In the genomic region with DNA sequence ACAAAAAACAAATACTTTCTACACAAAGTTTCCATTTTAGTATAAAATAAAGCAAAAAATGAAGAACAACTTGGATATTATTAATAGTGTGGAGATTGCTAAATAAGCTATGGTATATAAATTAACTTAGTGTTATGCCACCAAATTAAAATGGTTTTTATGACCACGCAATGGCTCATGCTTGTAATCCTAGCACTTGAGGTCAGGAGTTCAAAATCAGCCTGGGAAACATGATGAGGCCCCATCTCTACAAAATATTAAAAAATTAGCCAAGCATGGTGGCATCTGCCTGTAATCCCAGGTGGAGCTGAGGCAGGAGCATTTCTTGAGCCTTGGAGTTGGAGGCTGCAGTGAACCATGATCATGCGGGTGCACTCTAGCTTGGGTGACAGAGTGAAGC, we compare ENCODE assay signal across 16 cellular contexts.
A peak's percentile ranks its signal among the peaks of the same experiment; 100 is the strongest.
DNase-seq lines count a peak whose midpoint lies in the region; ATAC-seq, FAIRE-seq and TF ChIP-seq lines count a peak whose summit lies in the region.
"Had no signal": no experiment of that assay in that cellular context is flagged by ENCODE, and none has a peak within 500 bp of the region (broad histone marks: within the 10 kb centered on the region; RNA-seq: fewer than 3 reads in every experiment).

No MANE protein-coding gene starts in this region.

- in situ Hi-C loops in GM12878 (cut with MboI), result no loop called here

- H3K27ac ChIP-seq in HL-60 (replicated peaks), result peak overlapping the region; percentile 80
- H3K27ac ChIP-seq in GM12878 (ENCODE audit: control insufficient read depth, insufficient read depth), result no peak overlapping the region; the same call in 1 of the 2 replicates
- H3K27ac ChIP-seq in OCI-LY7 (ENCODE audit: low read depth, low read length, poor library complexity, severe bottlenecking), result no peak overlapping the region
- H3K27ac ChIP-seq: SJCRH30 had no signal

- RAD21 ChIA-PET in GM12878 (lab: Charles Lee; ENCODE audit: unreplicated experiment), result interaction anchor here (0.6 to 6.0 kb wide), 6 partner anchors 12 to 852 kb away, joined by 3 to 30 read pairs (median 22); no protein-coding TSS in a partner anchor

- H3K9me3 ChIP-seq in GM12878 (replicated peaks; ENCODE audit: control insufficient read depth, insufficient read depth, low read length) (no peaks in the 10 kb centered on the region; the same call in 1 of the 3 replicates), OCI-LY7 (ENCODE audit: low read length) (no peaks in the 10 kb centered on the region)
- H3K9me3 ChIP-seq: HAP-1, SJCRH30 had no signal

- no peak overlapping the region for H3K4me3 Mint-ChIP-seq in natural killer cell
- H3K4me3 Mint-ChIP-seq in natural killer cell treated with Interleukin-12 subunit alpha and Interleukin-12 subunit beta and Interleukin-15 and Interleukin-18, amount 100 ng/mL, for 72 hours, result no peak overlapping the region
- no peak overlapping the region for H3K4me3 Mint-ChIP-seq in activated T-cell treated with anti-CD3 and anti-CD28 coated beads, Interleukin-2, amount 50 U/mL, for 24 hours

- POLR2A ChIA-PET in GM12878 (lab: Charles Lee), result interaction anchor here (0.9 to 2.1 kb wide), 5 partner anchors 9 to 27 kb away, joined by 3 to 8 read pairs (median 4); no protein-coding TSS in a partner anchor
- POLR2A ChIA-PET in OCI-LY7 (lab: Charles Lee), result interaction anchor here (0.5 to 2.8 kb wide), 6 partner anchors 13 to 975 kb away, joined by 3 to 16 read pairs (median 4); no protein-coding TSS in a partner anchor

- H2AFZ ChIP-seq in GM12878 (ENCODE audit: control insufficient read depth, low read depth, low read length) (no peak overlapping the region), OCI-LY7 (ENCODE audit: low read length) (no peak overlapping the region)

- H3K36me3 Mint-ChIP-seq in natural killer cell, result no peaks in the 10 kb centered on the region
- no peaks in the 10 kb centered on the region for H3K36me3 Mint-ChIP-seq in natural killer cell treated with Interleukin-12 subunit alpha and Interleukin-12 subunit beta and Interleukin-15 and Interleukin-18, amount 100 ng/mL, for 72 hours
- H3K36me3 Mint-ChIP-seq in activated T-cell treated with anti-CD3 and anti-CD28 coated beads, Interleukin-2, amount 50 U/mL, for 24 hours (ENCODE audit: low read depth), result no peaks in the 10 kb centered on the region
- H3K36me3 Mint-ChIP-seq: CD4-positive, CD25-positive, alpha-beta regulatory T cell had no signal

- no peak for TF ChIP-seq CTCF in natural killer cell (IDR thresholded peaks at IDR 0.05)
- no peak for TF ChIP-seq CTCF in HL-60 (IDR thresholded peaks at IDR 0.05; ENCODE audit: insufficient read depth, low read length)
- no peak for TF ChIP-seq CTCF in GM12878 (IDR thresholded peaks at IDR 0.05 in 2 of 3, conservative IDR thresholded peaks at IDR 0.05 in 1 of 3; ENCODE audit: control insufficient read depth in 2 of 3, extremely low read depth in 1 of 3, insufficient read depth in 1 of 3, low read depth in 3 of 3, low read length in 3 of 3)
- TF ChIP-seq CTCF in OCI-LY7 (conservative IDR thresholded peaks at IDR 0.05; ENCODE audit: low read length), result no peak

- no peaks in the 10 kb centered on the region for H3K36me3 ChIP-seq in GM12878 (ENCODE audit: control insufficient read depth in 2 of 2, insufficient read depth in 2 of 2, low read length in 1 of 2)
- H3K36me3 ChIP-seq in OCI-LY7 (ENCODE audit: insufficient read depth, low read length), result no peaks in the 10 kb centered on the region
- H3K36me3 ChIP-seq: HAP-1, SJCRH30 had no signal

- H3K4me1 ChIP-seq in GM12878 (ENCODE audit: control insufficient read depth, insufficient read depth, low read length), result peaks cover 11% of the 10 kb centered on the region
- no peaks in the 10 kb centered on the region for H3K4me1 ChIP-seq in OCI-LY7 (ENCODE audit: insufficient read depth, low read length, poor library complexity, severe bottlenecking)
- H3K4me1 ChIP-seq: HAP-1, SJCRH30 had no signal

- no peak overlapping the region for H3K4me3 ChIP-seq in HL-60 (replicated peaks; ENCODE audit: insufficient read depth, low read length)
- H3K4me3 ChIP-seq in GM12878, result no peak overlapping the region
- no peak overlapping the region for H3K4me3 ChIP-seq in OCI-LY7 (ENCODE audit: low read depth, low read length, poor library complexity, severe bottlenecking)
- H3K4me3 ChIP-seq: HAP-1, SJCRH30 had no signal

- no peak for DNase-seq in natural killer cell
- no peak for DNase-seq in natural killer cell treated with Interleukin-12 subunit alpha and Interleukin-12 subunit beta and Interleukin-15 and Interleukin-18, amount 100 ng/mL, for 72 hours (ENCODE audit: low spot score)
- DNase-seq in HL-60 (ENCODE audit: low read depth in 1 of 2, low spot score in 1 of 2), result no peak
- no peak for DNase-seq in GM12878 (ENCODE audit: low read depth, low spot score)
- no peak for DNase-seq in LoVo (ENCODE audit: low spot score)
- no peak for DNase-seq in activated T-cell treated with anti-CD3 and anti-CD28 coated beads, Interleukin-2, amount 50 U/mL, for 24 hours
- DNase-seq in OCI-LY7 (ENCODE audit: low spot score), result no peak
- no peak for DNase-seq in inferior parietal cortex (ENCODE audit: extremely low spot score)
- DNase-seq: COR-L47, DMS153, NCI-H2107, NCI-H524, NCI-H82 had no signal

- H3K27me3 ChIP-seq in HL-60 (ENCODE audit: insufficient read depth, poor library complexity, severe bottlenecking) (no peaks in the 10 kb centered on the region), GM12878 (replicated peaks in 1 of 2; ENCODE audit: control insufficient read depth in 2 of 2, insufficient read depth in 2 of 2, low read length in 1 of 2) (no peaks in the 10 kb centered on the region)
- H3K27me3 ChIP-seq: SJCRH30 had no signal

- intact Hi-C loops in natural killer cell (cut with micrococcal nuclease) (no loop called here), GM12878 (cut with micrococcal nuclease; ENCODE audit: unreplicated experiment) (no loop called here), OCI-LY7 (cut with micrococcal nuclease; ENCODE audit: unreplicated experiment) (no loop called here)

- H3K4me2 ChIP-seq in GM12878 (ENCODE audit: control insufficient read depth, insufficient read depth) (no peak overlapping the region), OCI-LY7 (ENCODE audit: low read length) (no peak overlapping the region)

- no peaks in the 10 kb centered on the region for H3K9me3 Mint-ChIP-seq in natural killer cell
- no peaks in the 10 kb centered on the region for H3K9me3 Mint-ChIP-seq in natural killer cell treated with Interleukin-12 subunit alpha and Interleukin-12 subunit beta and Interleukin-15 and Interleukin-18, amount 100 ng/mL, for 72 hours
- H3K9me3 Mint-ChIP-seq in activated T-cell treated with anti-CD3 and anti-CD28 coated beads, Interleukin-2, amount 50 U/mL, for 24 hours, result peaks cover 3% of the 10 kb centered on the region

- no peak for ATAC-seq in natural killer cell
- ATAC-seq in natural killer cell treated with Interleukin-12 subunit alpha and Interleukin-12 subunit beta and Interleukin-15 and Interleukin-18, amount 100 ng/mL, for 72 hours, result no peak
- peak; percentile 6; the same call in 1 of the 3 replicates for ATAC-seq in GM12878

- H3K9me2 ChIP-seq in OCI-LY7 (ENCODE audit: insufficient read depth, low read length), result no peaks in the 10 kb centered on the region

- peaks cover 35 to 44% of the 10 kb centered on the region in 2 donors for H3K4me1 Mint-ChIP-seq in natural killer cell
- H3K4me1 Mint-ChIP-seq in natural killer cell treated with Interleukin-12 subunit alpha and Interleukin-12 subunit beta and Interleukin-15 and Interleukin-18, amount 100 ng/mL, for 72 hours (ENCODE audit: low read depth in 2 of 2), result peaks cover 30 to 34% of the 10 kb centered on the region in 2 donors
- peaks cover 20% of the 10 kb centered on the region for H3K4me1 Mint-ChIP-seq in activated T-cell treated with anti-CD3 and anti-CD28 coated beads, Interleukin-2, amount 50 U/mL, for 24 hours (ENCODE audit: low read depth)

- SMC1A ChIA-PET in GM12878 (lab: Charles Lee; ENCODE audit: uncharacterized antibody, unreplicated experiment), result interaction anchor here (0.9 to 8.0 kb wide), 11 partner anchors 9 to 276 kb away, joined by 3 to 76 read pairs (median 10); no protein-coding TSS in a partner anchor

- no peak for FAIRE-seq in GM12878 (lab: Jason Lieb, UNC)

- TF ChIP-seq POLR2A in GM12878 (IDR thresholded peaks at IDR 0.05; ENCODE audit: low read depth, low read length), result no peak

- H4K20me1 ChIP-seq in GM12878 (ENCODE audit: control insufficient read depth, insufficient read depth) (no peaks in the 10 kb centered on the region), OCI-LY7 (ENCODE audit: insufficient read depth, low read length) (no peaks in the 10 kb centered on the region)

- 82% methylated on average over 2 of the region's 2 CpGs for WGBS in GM12878 (ENCODE audit: insufficient coverage, insufficient replicate concordance, low lambda C conversion rate, missing lambda C conversion rate)

- H3K79me2 ChIP-seq in GM12878 (ENCODE audit: control insufficient read depth, insufficient read depth, low read length) (peaks cover 2% of the 10 kb centered on the region; the same call in 1 of the 2 replicates), OCI-LY7 (ENCODE audit: insufficient read depth, low read depth, low read length) (no peaks in the 10 kb centered on the region)

- no peaks in the 10 kb centered on the region for H3K27me3 Mint-ChIP-seq in natural killer cell (ENCODE audit: low read depth in 2 of 2)
- H3K27me3 Mint-ChIP-seq in natural killer cell treated with Interleukin-12 subunit alpha and Interleukin-12 subunit beta and Interleukin-15 and Interleukin-18, amount 100 ng/mL, for 72 hours, result no peaks in the 10 kb centered on the region
- H3K27me3 Mint-ChIP-seq in activated T-cell treated with anti-CD3 and anti-CD28 coated beads, Interleukin-2, amount 50 U/mL, for 24 hours, result peaks cover 3% of the 10 kb centered on the region

- BruUV-seq in GM12878 (replicated peaks; lab: Mats Ljungman, UMichigan) (no TSS peak), OCI-LY7 (replicated peaks; lab: Mats Ljungman, UMichigan) (no TSS peak)

- TF ChIP-seq RAD21 in GM12878 (IDR thresholded peaks at IDR 0.05; ENCODE audit: insufficient read depth, low read depth, low read length), result no peak

- CTCF ChIA-PET in GM12878 (lab: Yijun Ruan, JAX), result interaction anchor here (1.3 to 3.5 kb wide), 6 partner anchors 9 to 106 kb away, joined by 3 to 13 read pairs (median 6); no protein-coding TSS in a partner anchor
- CTCF ChIA-PET in OCI-LY7 (lab: Charles Lee; ENCODE audit: unreplicated experiment), result no interaction called here

- TF ChIP-seq EP300 in GM12878 (IDR thresholded peaks at IDR 0.05; ENCODE audit: borderline replicate concordance in 1 of 2, control insufficient read depth in 1 of 2, low read depth in 2 of 2, low read length in 2 of 2), result no peak

- peak overlapping the region; percentile 83 to 86 for H3K27ac Mint-ChIP-seq in natural killer cell
- peak overlapping the region in 1 of 2 donors; percentile 83 for H3K27ac Mint-ChIP-seq in natural killer cell treated with Interleukin-12 subunit alpha and Interleukin-12 subunit beta and Interleukin-15 and Interleukin-18, amount 100 ng/mL, for 72 hours
- no peak overlapping the region for H3K27ac Mint-ChIP-seq in activated T-cell treated with anti-CD3 and anti-CD28 coated beads, Interleukin-2, amount 50 U/mL, for 24 hours

- H3K9ac ChIP-seq in GM12878 (ENCODE audit: control insufficient read depth, insufficient read depth, low read length), result no peak overlapping the region

TF ChIP-seq in GM12878, 131 proteins besides CTCF, POLR2A, EP300 and RAD21 (continues in another document):
- no peak for TF ChIP-seq PAX8 (IDR thresholded peaks at IDR 0.05)
